8 cellular contexts compared by ENCODE assay signal in the genomic region with DNA sequence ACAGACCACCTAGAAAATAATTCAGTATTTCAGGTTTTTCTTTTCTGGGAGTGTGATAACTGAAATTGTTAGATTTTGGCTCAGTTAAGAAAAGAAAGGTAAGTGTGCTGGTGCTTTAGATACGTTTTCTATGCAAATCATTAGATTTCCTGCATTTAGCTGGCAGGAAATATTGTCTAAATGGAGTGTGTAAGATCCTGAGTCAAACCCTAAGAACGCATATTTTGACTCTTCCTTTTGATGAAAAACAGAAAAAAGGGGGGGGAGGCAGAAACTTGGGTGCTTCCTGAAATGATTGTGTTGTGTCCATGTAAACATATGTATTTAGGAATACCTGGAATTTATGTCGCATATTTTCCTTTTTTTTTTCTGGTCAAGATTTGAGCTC. TPM values are rescaled to one million over a fixed set of nuclear protein-coding genes. Genes with fewer than 3 reads are reported as not detected.
A peak's percentile ranks its signal among the peaks of the same experiment; 100 is the strongest.
DNase-seq lines count a peak whose midpoint lies in the region; ATAC-seq, FAIRE-seq and TF ChIP-seq lines count a peak whose summit lies in the region.

No MANE protein-coding gene starts in this region.

- H3K36me3 Mint-ChIP-seq in CD8-positive, alpha-beta T cell: peaks cover 4% of the 10 kb centered on the region

- POLR2A ChIA-PET in CD8-positive, alpha-beta T cell (lab: Charles Lee): interaction anchor here (2.6 to 3.4 kb wide), 2 partner anchors 93 to 98 kb away, joined by 9 to 15 read pairs; no protein-coding TSS in a partner anchor

- no peaks in the 10 kb centered on the region for H4K20me1 ChIP-seq in neural cell (ENCODE audit: insufficient read depth)

- H3K36me3 ChIP-seq in CD8-positive, alpha-beta T cell (ENCODE audit: insufficient read depth, low read length): no peaks in the 10 kb centered on the region
- no peaks in the 10 kb centered on the region for H3K36me3 ChIP-seq in NT2/D1 (ENCODE audit: insufficient read depth, insufficient read length, low read length)
- no peaks in the 10 kb centered on the region for H3K36me3 ChIP-seq in ectodermal cell (ENCODE audit: control insufficient read depth, insufficient read depth, low read length)
- H3K36me3 ChIP-seq in neural cell (ENCODE audit: insufficient read depth, low read length): no peaks in the 10 kb centered on the region

- no peaks in the 10 kb centered on the region for H3K9me3 Mint-ChIP-seq in CD8-positive, alpha-beta T cell

- FAIRE-seq in HTR-8/SVneo (lab: Jason Lieb, UNC): no peak

- peak overlapping the region; percentile 41 for H3K27ac ChIP-seq in CD8-positive, alpha-beta T cell (ENCODE audit: low read depth, low read length)
- H3K27ac ChIP-seq in ectodermal cell (ENCODE audit: insufficient read depth, low read depth, low read length, poor library complexity, severe bottlenecking): no peak overlapping the region
- H3K27ac ChIP-seq in neural cell (ENCODE audit: low read length): peak overlapping the region; percentile 75

- peak overlapping the region; percentile 99 for H3K4me3 Mint-ChIP-seq in CD8-positive, alpha-beta T cell

- CTCF ChIA-PET in CD8-positive, alpha-beta T cell (lab: Charles Lee): interaction anchor here (0.9 to 4.9 kb wide), 20 partner anchors 9 to 664 kb away, joined by 3 to 86 read pairs (median 6); no protein-coding TSS in a partner anchor

- no peaks in the 10 kb centered on the region for H3K9me2 ChIP-seq in neural cell (ENCODE audit: insufficient read depth, low read length)

- TF ChIP-seq EP300 in neural cell (conservative IDR thresholded peaks at IDR 0.05; ENCODE audit: poor library complexity, severe bottlenecking): no peak

- no peak for DNase-seq in CD8-positive, alpha-beta T cell
- no peak for DNase-seq in NT2/D1 (ENCODE audit: low read depth, low spot score)
- no peak for DNase-seq in HuH-7 (ENCODE audit: low spot score)
- no peak for DNase-seq in HTR-8/SVneo (ENCODE audit: insufficient read length, low spot score)

- TF ChIP-seq RAD21 in neural cell (conservative IDR thresholded peaks at IDR 0.05): no peak

- no peaks in the 10 kb centered on the region for H3K27me3 Mint-ChIP-seq in CD8-positive, alpha-beta T cell (ENCODE audit: low read depth)

- H3K79me2 ChIP-seq in neural cell (replicated peaks; ENCODE audit: insufficient read depth, low read length): peaks cover 11% of the 10 kb centered on the region

- peak overlapping the region; percentile 77 for H3K4me3 ChIP-seq in CD8-positive, alpha-beta T cell (ENCODE audit: low read depth, low read length)
- H3K4me3 ChIP-seq in NT2/D1 (ENCODE audit: insufficient read length, low read depth): peak overlapping the region; percentile 71
- peak overlapping the region; percentile 59 for H3K4me3 ChIP-seq in ectodermal cell (ENCODE audit: insufficient read depth, low read depth, low read length)
- H3K4me3 ChIP-seq in neural cell (ENCODE audit: low read length): peak overlapping the region; percentile 77

- H3K9ac ChIP-seq in NT2/D1 (ENCODE audit: insufficient read length, low read depth) (no peak overlapping the region), neural cell (ENCODE audit: low read length) (peak overlapping the region; percentile 84)

- H3K4me2 ChIP-seq in neural cell (ENCODE audit: low read length): peak overlapping the region; percentile 80

- intact Hi-C loops in CD8-positive, alpha-beta T cell (cut with DNase I, micrococcal nuclease): loop anchor here (1.0 to 10.0 kb wide), 5 partner anchors 61 to 664 kb away; partner anchors contain the start of genes MCMBP (in 2 of the 2) and INPP5F (in 1 of the 2)

- peaks cover 52% of the 10 kb centered on the region for H3K4me1 Mint-ChIP-seq in CD8-positive, alpha-beta T cell (ENCODE audit: low read depth)

- peak overlapping the region; percentile 93 for H3K27ac Mint-ChIP-seq in CD8-positive, alpha-beta T cell

- H3K4me1 ChIP-seq in CD8-positive, alpha-beta T cell (ENCODE audit: insufficient read depth, low read length): peaks cover 46% of the 10 kb centered on the region
- H3K4me1 ChIP-seq in NT2/D1 (ENCODE audit: insufficient read depth, insufficient read length) (no peaks in the 10 kb centered on the region), ectodermal cell (ENCODE audit: control insufficient read depth, insufficient read depth, low read length) (peaks cover 35% of the 10 kb centered on the region)

- WGBS in ectodermal cell, 2 experiments: 28 to 45% methylated on average over 3 of the region's 3 CpGs

- no peak for ATAC-seq in CD8-positive, alpha-beta T cell
- ATAC-seq in HG02763 (IDR thresholded peaks at IDR 0.05; ENCODE audit: unreplicated experiment) (no peak), HG02870 (IDR thresholded peaks at IDR 0.05; ENCODE audit: unreplicated experiment) (no peak)

- TF ChIP-seq CTCF in CD8-positive, alpha-beta T cell (IDR thresholded peaks at IDR 0.05): no peak
- no peak for TF ChIP-seq CTCF in neural cell (IDR thresholded peaks at IDR 0.05; ENCODE audit: poor library complexity, severe bottlenecking)

- H2AFZ ChIP-seq in neural cell (ENCODE audit: low read depth, low read length): peak overlapping the region; percentile 18

- peaks cover 4% of the 10 kb centered on the region for H3F3A ChIP-seq in neural cell (ENCODE audit: insufficient read depth, low read length, poor library complexity, severe bottlenecking)

- no peaks in the 10 kb centered on the region for H3K9me3 ChIP-seq in CD8-positive, alpha-beta T cell (ENCODE audit: low read length)
- H3K9me3 ChIP-seq in NT2/D1 (ENCODE audit: insufficient read depth, low read length): no peaks in the 10 kb centered on the region
- H3K9me3 ChIP-seq in ectodermal cell (ENCODE audit: control insufficient read depth, low read length): no peaks in the 10 kb centered on the region
- no peaks in the 10 kb centered on the region for H3K9me3 ChIP-seq in neural cell (ENCODE audit: low read length)

- no peaks in the 10 kb centered on the region for H3K27me3 ChIP-seq in CD8-positive, alpha-beta T cell (ENCODE audit: insufficient read depth, low read length)
- H3K27me3 ChIP-seq in NT2/D1 (ENCODE audit: insufficient read depth, insufficient read length) (peaks cover 16% of the 10 kb centered on the region), ectodermal cell (ENCODE audit: control insufficient read depth, insufficient read depth, low read length, poor library complexity, severe bottlenecking) (peaks cover 17% of the 10 kb centered on the region), neural cell (ENCODE audit: insufficient read depth, low read depth, low read length) (no peaks in the 10 kb centered on the region)

TF ChIP-seq in neural cell, 6 proteins besides CTCF, POLR2A, EP300 and RAD21:
- no peak for TF ChIP-seq EZH2 (IDR thresholded peaks at IDR 0.05; ENCODE audit: borderline replicate concordance, insufficient read depth, low read length, poor library complexity, severe bottlenecking)
- no peak for TF ChIP-seq MXI1 (conservative IDR thresholded peaks at IDR 0.05; ENCODE audit: poor library complexity, severe bottlenecking)
- no peak for TF ChIP-seq SMC3 (conservative IDR thresholded peaks at IDR 0.05; ENCODE audit: poor library complexity)
- no peak for TF ChIP-seq POLR2AphosphoS5 (IDR thresholded peaks at IDR 0.05)
- TF ChIP-seq, protein P1, sequence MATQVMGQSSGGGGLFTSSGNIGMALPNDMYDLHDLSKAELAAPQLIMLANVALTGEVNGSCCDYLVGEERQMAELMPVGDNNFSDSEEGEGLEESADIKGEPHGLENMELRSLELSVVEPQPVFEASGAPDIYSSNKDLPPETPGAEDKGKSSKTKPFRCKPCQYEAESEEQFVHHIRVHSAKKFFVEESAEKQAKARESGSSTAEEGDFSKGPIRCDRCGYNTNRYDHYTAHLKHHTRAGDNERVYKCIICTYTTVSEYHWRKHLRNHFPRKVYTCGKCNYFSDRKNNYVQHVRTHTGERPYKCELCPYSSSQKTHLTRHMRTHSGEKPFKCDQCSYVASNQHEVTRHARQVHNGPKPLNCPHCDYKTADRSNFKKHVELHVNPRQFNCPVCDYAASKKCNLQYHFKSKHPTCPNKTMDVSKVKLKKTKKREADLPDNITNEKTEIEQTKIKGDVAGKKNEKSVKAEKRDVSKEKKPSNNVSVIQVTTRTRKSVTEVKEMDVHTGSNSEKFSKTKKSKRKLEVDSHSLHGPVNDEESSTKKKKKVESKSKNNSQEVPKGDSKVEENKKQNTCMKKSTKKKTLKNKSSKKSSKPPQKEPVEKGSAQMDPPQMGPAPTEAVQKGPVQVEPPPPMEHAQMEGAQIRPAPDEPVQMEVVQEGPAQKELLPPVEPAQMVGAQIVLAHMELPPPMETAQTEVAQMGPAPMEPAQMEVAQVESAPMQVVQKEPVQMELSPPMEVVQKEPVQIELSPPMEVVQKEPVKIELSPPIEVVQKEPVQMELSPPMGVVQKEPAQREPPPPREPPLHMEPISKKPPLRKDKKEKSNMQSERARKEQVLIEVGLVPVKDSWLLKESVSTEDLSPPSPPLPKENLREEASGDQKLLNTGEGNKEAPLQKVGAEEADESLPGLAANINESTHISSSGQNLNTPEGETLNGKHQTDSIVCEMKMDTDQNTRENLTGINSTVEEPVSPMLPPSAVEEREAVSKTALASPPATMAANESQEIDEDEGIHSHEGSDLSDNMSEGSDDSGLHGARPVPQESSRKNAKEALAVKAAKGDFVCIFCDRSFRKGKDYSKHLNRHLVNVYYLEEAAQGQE (IDR thresholded peaks at IDR 0.05; ENCODE audit: borderline replicate concordance): no peak
- TF ChIP-seq TAF1 (IDR thresholded peaks at IDR 0.05; ENCODE audit: low read depth): no peak

RNA-seq across cellular contexts. Expression of gene GRK5, which starts 1.2 kb away (rescaled TPM):
- total RNA-seq in CD8-positive, alpha-beta T cell: 10 to 100 TPM; 15.6 to 16.2 TPM
- polyA plus RNA-seq in ectodermal cell (2013, experiment 1 of 4): 7.3 TPM
- 7.9 TPM for polyA plus RNA-seq in ectodermal cell (2013, experiment 2 of 4)
- 6.4 TPM for polyA plus RNA-seq in ectodermal cell (2013, experiment 3 of 4)
- 6.7 TPM for polyA plus RNA-seq in ectodermal cell (2013, experiment 4 of 4)
- polyA plus RNA-seq in neural cell: 26.1 and 34.9 TPM in 2 replicates
- polyA minus RNA-seq in neural cell: 30.4 and 33.7 TPM in 2 replicates

RNA-seq across cellular contexts. Expression of gene PRDX3, which starts 29.9 kb away (rescaled TPM):
- total RNA-seq in CD8-positive, alpha-beta T cell: 10 to 100 TPM in 1 of 2 experiments, 1 to 10 TPM in 1; 7.6 to 11.7 TPM
- polyA plus RNA-seq in ectodermal cell (2013, experiment 1 of 4): 229 TPM
- 244 TPM for polyA plus RNA-seq in ectodermal cell (2013, experiment 2 of 4)
- polyA plus RNA-seq in ectodermal cell (2013, experiment 3 of 4): 253 TPM
- 268 TPM for polyA plus RNA-seq in ectodermal cell (2013, experiment 4 of 4)
- 234 and 258 TPM in 2 replicates for polyA plus RNA-seq in neural cell
- 120 and 121 TPM in 2 replicates for polyA minus RNA-seq in neural cell

RNA-seq across cellular contexts. Expression of gene SFXN4, which starts 43.0 kb away (rescaled TPM):
- total RNA-seq in CD8-positive, alpha-beta T cell: 10 to 100 TPM; 10.5 to 10.8 TPM
- 22.5 TPM for polyA plus RNA-seq in ectodermal cell (2013, experiment 1 of 4)
- polyA plus RNA-seq in ectodermal cell (2013, experiment 2 of 4): 17.8 TPM
- 16.8 TPM for polyA plus RNA-seq in ectodermal cell (2013, experiment 3 of 4)
- 13.2 TPM for polyA plus RNA-seq in ectodermal cell (2013, experiment 4 of 4)
- polyA plus RNA-seq in neural cell: 21.7 and 23.7 TPM in 2 replicates
- polyA minus RNA-seq in neural cell: 11.0 and 22.0 TPM in 2 replicates
